ENCODE assay signal across 23 cellular contexts in the genomic region with DNA sequence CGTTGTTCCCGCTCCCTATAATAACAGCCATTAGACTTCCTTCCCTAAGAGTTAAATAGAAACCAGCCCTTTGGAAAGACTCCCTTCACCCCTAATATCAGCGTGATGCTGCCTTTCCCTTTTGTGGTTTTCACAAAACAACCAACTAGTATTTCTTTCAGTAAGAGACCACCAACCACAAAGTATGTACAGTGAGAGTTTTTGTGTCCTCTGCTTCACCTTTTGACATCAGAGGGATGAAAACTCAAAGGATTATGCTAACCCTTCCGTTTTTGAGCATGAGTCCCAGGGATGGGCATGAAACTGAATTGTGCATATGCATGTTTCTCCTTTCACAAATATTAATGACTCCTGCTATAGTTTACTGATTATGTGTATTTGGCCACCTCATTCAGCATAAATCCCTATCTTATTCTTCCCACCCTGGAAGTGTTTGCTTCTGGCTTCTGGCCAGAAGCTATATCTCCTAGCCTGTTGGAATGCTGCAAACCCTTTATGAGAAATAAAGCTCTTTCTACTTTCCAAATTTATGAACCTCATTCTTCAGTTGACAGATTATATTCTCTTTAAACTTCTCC. TPM values are rescaled to one million over a fixed set of nuclear protein-coding genes. Genes with fewer than 3 reads are reported as not detected.
A peak's percentile ranks its signal among the peaks of the same experiment; 100 is the strongest.
DNase-seq lines count a peak whose midpoint lies in the region; ATAC-seq, FAIRE-seq and TF ChIP-seq lines count a peak whose summit lies in the region.
"Had no signal": no experiment of that assay in that cellular context is flagged by ENCODE, and none has a peak within 500 bp of the region (broad histone marks: within the 10 kb centered on the region; RNA-seq: fewer than 3 reads in every experiment).

No MANE protein-coding gene starts in this region.

- no peak for ATAC-seq in HCT116
- ATAC-seq: heart right ventricle had no signal

- H3K9ac ChIP-seq in HCT116 (ENCODE audit: low read length) (no peak overlapping the region), astrocyte (ENCODE audit: low read length) (no peak overlapping the region), mesenchymal stem cell (ENCODE audit: low read length) (peak overlapping the region; percentile 57)

- H3K4me2 ChIP-seq in HCT116 (ENCODE audit: low read length) (peak overlapping the region; percentile 63), astrocyte (ENCODE audit: low read length) (peak overlapping the region; percentile 50), mesenchymal stem cell (ENCODE audit: low read length, poor library complexity, severe bottlenecking) (no peak overlapping the region)

- no peak overlapping the region for H3K23ac ChIP-seq in mesenchymal stem cell (ENCODE audit: low read length in 2 of 2)

- CTCF ChIA-PET in HCT116 (lab: Charles Lee) = no interaction called here

- H3K4ac ChIP-seq in mesenchymal stem cell (ENCODE audit: low read depth in 1 of 2, low read length in 2 of 2) = peak overlapping the region in 1 of 2 experiments; percentile 2

- WGBS in mesenchymal stem cell = 89% methylated on average over 3 of the region's 4 CpGs

- intact Hi-C loops in CD14-positive monocyte (cut with micrococcal nuclease) = loop anchor here in 1 of 2 donors (5.0 kb wide), 1 partner anchor 57 kb away; a partner anchor contains a TSS
- intact Hi-C loops in HCT116 (cut with micrococcal nuclease) = no loop called here

- H3K27me3 ChIP-seq in HCT116 (ENCODE audit: insufficient read depth, low read length) (no peaks in the 10 kb centered on the region), astrocyte (ENCODE audit: insufficient read depth, low read length) (no peaks in the 10 kb centered on the region), mesenchymal stem cell (ENCODE audit: control insufficient read depth in 1 of 2, insufficient read depth in 1 of 2, low read length in 2 of 2) (no peaks in the 10 kb centered on the region)
- H3K27me3 ChIP-seq: heart right ventricle, pancreas had no signal

- H3K27ac Mint-ChIP-seq in CD14-positive monocyte = peak overlapping the region; percentile 62 to 90 (median 78)
- peak overlapping the region; percentile 72 for H3K27ac Mint-ChIP-seq in astrocyte (ENCODE audit: unreplicated experiment)
- H3K27ac Mint-ChIP-seq in type B pancreatic cell = no peak overlapping the region
- H3K27ac Mint-ChIP-seq: activated B cell treated with CpG ODN at 0.5 μM for 24 hours; activated T-helper 1 cell treated with anti-CD3 and anti-CD28 coated beads, Interleukin-12 subunit alpha, Interleukin-12 subunit beta, Interleukin-2, Interleukin-4 antibody, amounts not matched to agents 30 ng/mL and 10 ng/mL and 1 ng/mL, durations not matched to agents 14 hours and 24 hours and 36 hours; B cell had no signal

- H3K27ac ChIP-seq in HCT116 (ENCODE audit: low read depth, low read length) (no peak overlapping the region), astrocyte (ENCODE audit: low read depth, low read length) (peak overlapping the region; percentile 1), mesenchymal stem cell (ENCODE audit: low read length, poor library complexity, severe bottlenecking) (peak overlapping the region; percentile 71)
- H3K27ac ChIP-seq: pancreas had no signal

- no peak for TF ChIP-seq CTCF in CD14-positive monocyte (IDR thresholded peaks at IDR 0.05)
- no peak for TF ChIP-seq CTCF in HCT116 (IDR thresholded peaks at IDR 0.05 in 2 of 3, conservative IDR thresholded peaks at IDR 0.05 in 1 of 3; ENCODE audit: borderline replicate concordance in 1 of 3, insufficient read depth in 1 of 3, low read depth in 2 of 3, low read length in 2 of 3)
- TF ChIP-seq CTCF in astrocyte (IDR thresholded peaks at IDR 0.05; ENCODE audit: insufficient read depth, low read depth, low read length) = no peak
- TF ChIP-seq CTCF in type B pancreatic cell (conservative IDR thresholded peaks at IDR 0.05) = no peak

- peaks cover 30 to 45% of the 10 kb centered on the region in 2 experiments for H3K4me1 ChIP-seq in HCT116 (ENCODE audit: control insufficient read depth in 1 of 2, insufficient read depth in 2 of 2, low read length in 2 of 2)
- H3K4me1 ChIP-seq in astrocyte (ENCODE audit: insufficient read depth, low read length) = peaks cover 21% of the 10 kb centered on the region
- peaks cover 4% of the 10 kb centered on the region for H3K4me1 ChIP-seq in mesenchymal stem cell (ENCODE audit: control insufficient read depth, insufficient read depth, low read depth, low read length)

- H3K18ac ChIP-seq in mesenchymal stem cell (ENCODE audit: low read depth in 1 of 2, low read length in 2 of 2) = no peak overlapping the region

- no peak overlapping the region for H3K4me3 Mint-ChIP-seq in CD14-positive monocyte
- H3K4me3 Mint-ChIP-seq in astrocyte (ENCODE audit: unreplicated experiment) = no peak overlapping the region
- H3K4me3 Mint-ChIP-seq in type B pancreatic cell = no peak overlapping the region
- H3K4me3 Mint-ChIP-seq: activated B cell treated with CpG ODN at 0.5 μM for 24 hours; activated T-helper 1 cell treated with anti-CD3 and anti-CD28 coated beads, Interleukin-12 subunit alpha, Interleukin-12 subunit beta, Interleukin-2, Interleukin-4 antibody, amounts not matched to agents 30 ng/mL and 10 ng/mL and 1 ng/mL, durations not matched to agents 14 hours and 24 hours and 36 hours; B cell; naive B cell had no signal

- RAD21 ChIA-PET in HCT116 (lab: Charles Lee; ENCODE audit: low non-redundant PET in 1 of 2, low total read pairs in 2 of 2, uncharacterized antibody in 2 of 2, unreplicated experiment in 2 of 2) = no interaction called here

- H3K27me3 Mint-ChIP-seq in CD14-positive monocyte (ENCODE audit: low read depth in 3 of 3) (peaks cover 0 to 3% (median 0%) of the 10 kb centered on the region in 3 donors), astrocyte (ENCODE audit: low read depth, unreplicated experiment) (no peaks in the 10 kb centered on the region), type B pancreatic cell (no peaks in the 10 kb centered on the region)
- H3K27me3 Mint-ChIP-seq: activated B cell treated with CpG ODN at 0.5 μM for 24 hours, B cell, naive B cell had no signal

- H3K79me1 ChIP-seq in mesenchymal stem cell (replicated peaks; ENCODE audit: low read length, poor library complexity, severe bottlenecking) = peaks cover 9% of the 10 kb centered on the region

- DNase-seq in CD14-positive monocyte (ENCODE audit: low spot score) (no peak), HCT116 (ENCODE audit: low read depth, low spot score) (no peak), astrocyte (ENCODE audit: low read depth) (peak; percentile 80), mesenchymal stem cell (peak; percentile 14), type B pancreatic cell (ENCODE audit: extremely low spot score, unreplicated experiment) (no peak), hypothalamus (lab: John Stamatoyannopoulos, UW) (no peak), CD1c-positive myeloid dendritic cell (ENCODE audit: extremely low spot score) (no peak)
- DNase-seq in activated CD8-positive, alpha-beta memory T cell treated with anti-CD3 and anti-CD28 coated beads, Interleukin-2, amount 50 U/mL, for 4 hours = no peak
- DNase-seq: activated B cell treated with CpG ODN at 0.5 μM for 24 hours; activated CD8-positive, alpha-beta memory T cell treated with anti-CD3 and anti-CD28 coated beads for 24 hours; effector CD8-positive, alpha-beta T cell; heart right ventricle; naive B cell; NCI-H187 treated with DMSO at 0.1 percent for 48 hours; NCI-H510A; pancreas; SHP77 treated with DMSO at 0.1 percent for 48 hours; stimulated activated CD4-positive, alpha-beta T cell treated with anti-CD3 and anti-CD28 coated beads, Interleukin-2, amount 100 ng/mL, for 48 hours had no signal

- TF ChIP-seq POLR2A in HCT116 (IDR thresholded peaks at IDR 0.05; ENCODE audit: borderline replicate concordance, extremely low read depth, insufficient read depth, insufficient read length) = no peak

- H2BK120ac ChIP-seq in mesenchymal stem cell (ENCODE audit: low read depth, low read length) = no peak overlapping the region

- H3K9me2 ChIP-seq in HCT116 (ENCODE audit: insufficient read depth) = no peaks in the 10 kb centered on the region

- H3K36me3 ChIP-seq in HCT116 (ENCODE audit: control insufficient read depth in 1 of 2, insufficient read depth in 2 of 2, low read length in 2 of 2) (no peaks in the 10 kb centered on the region), astrocyte (ENCODE audit: insufficient read depth, low read length) (no peaks in the 10 kb centered on the region), mesenchymal stem cell (ENCODE audit: control insufficient read depth in 1 of 2, insufficient read depth in 2 of 2, low read depth in 1 of 2, low read length in 2 of 2) (no peaks in the 10 kb centered on the region)
- H3K36me3 ChIP-seq: heart right ventricle, pancreas had no signal

- 0 out of 2 replicates have a peak, but pooled peaks cover 6% of the 10 kb centered on the region for H3K79me2 ChIP-seq in HCT116 (ENCODE audit: insufficient read depth, low read length)
- no peaks in the 10 kb centered on the region for H3K79me2 ChIP-seq in astrocyte (ENCODE audit: insufficient read depth, low read length)

- no peak for FAIRE-seq in astrocyte (lab: Jason Lieb, UNC)
- FAIRE-seq: D721Med, islet of Langerhans had no signal

- H3K9me3 ChIP-seq in HCT116 (ENCODE audit: control insufficient read depth in 1 of 2, insufficient read depth in 1 of 2, low read depth in 1 of 2, low read length in 2 of 2) (no peaks in the 10 kb centered on the region), astrocyte (ENCODE audit: insufficient read depth, low read depth, low read length) (no peaks in the 10 kb centered on the region), mesenchymal stem cell (ENCODE audit: control insufficient read depth, low read length) (no peaks in the 10 kb centered on the region)
- H3K9me3 ChIP-seq: heart right ventricle, pancreas had no signal

- H3K36me3 Mint-ChIP-seq in CD14-positive monocyte (peaks cover 13 to 17% of the 10 kb centered on the region in 2 donors), astrocyte (ENCODE audit: low read depth, unreplicated experiment) (no peaks in the 10 kb centered on the region), type B pancreatic cell (no peaks in the 10 kb centered on the region)

- BruUV-seq in HCT116 (replicated peaks; lab: Mats Ljungman, UMichigan) = no TSS peak

- H3K4me3 ChIP-seq in HCT116 (replicated peaks in 1 of 2; ENCODE audit: low read depth in 1 of 2, low read length in 2 of 2) (no peak overlapping the region), astrocyte (ENCODE audit: insufficient read depth, low read depth, low read length) (no peak overlapping the region), mesenchymal stem cell (ENCODE audit: insufficient read depth in 1 of 2, low read depth in 1 of 2, low read length in 2 of 2) (no peak overlapping the region)
- H3K4me3 ChIP-seq: heart right ventricle, lung, pancreas had no signal

- no peak overlapping the region for H3K14ac ChIP-seq in mesenchymal stem cell (ENCODE audit: low read length in 2 of 2)

- TF ChIP-seq RAD21 in HCT116 (IDR thresholded peaks at IDR 0.05; ENCODE audit: low read depth) = no peak

- H2AFZ ChIP-seq in HCT116 (ENCODE audit: low read depth, low read length, poor library complexity, severe bottlenecking) = no peak overlapping the region
- H2AFZ ChIP-seq in astrocyte (ENCODE audit: low read depth, low read length) = no peak overlapping the region
- H2AFZ ChIP-seq in mesenchymal stem cell (ENCODE audit: low read depth, low read length) = no peak overlapping the region

- H4K8ac ChIP-seq in mesenchymal stem cell (ENCODE audit: low read length) = no peak overlapping the region

- POLR2A ChIA-PET in HCT116 (lab: Charles Lee) = no interaction called here

- H3K4me1 Mint-ChIP-seq in CD14-positive monocyte = peaks cover 19% of the 10 kb centered on the region
- peaks cover 43% of the 10 kb centered on the region for H3K4me1 Mint-ChIP-seq in astrocyte (ENCODE audit: low read depth, unreplicated experiment)
- peaks cover 19% of the 10 kb centered on the region for H3K4me1 Mint-ChIP-seq in type B pancreatic cell (ENCODE audit: unreplicated experiment)
- H3K4me1 Mint-ChIP-seq: activated B cell treated with CpG ODN at 0.5 μM for 24 hours, B cell had no signal

- peaks cover 13% of the 10 kb centered on the region; the same call in 1 of the 2 replicates for H4K20me1 ChIP-seq in HCT116 (ENCODE audit: insufficient read depth)
- H4K20me1 ChIP-seq in astrocyte (ENCODE audit: insufficient read depth, low read length) = peaks cover 5% of the 10 kb centered on the region

- H4K91ac ChIP-seq in mesenchymal stem cell (ENCODE audit: low read length) = no peak overlapping the region

- no peak overlapping the region for H2BK5ac ChIP-seq in mesenchymal stem cell (ENCODE audit: low read depth, low read length, poor library complexity, severe bottlenecking)

- peak overlapping the region; percentile 81 for H2AK5ac ChIP-seq in mesenchymal stem cell (ENCODE audit: low read length, severe bottlenecking)

- no peaks in the 10 kb centered on the region for H3K9me3 Mint-ChIP-seq in CD14-positive monocyte
- no peaks in the 10 kb centered on the region for H3K9me3 Mint-ChIP-seq in astrocyte (ENCODE audit: unreplicated experiment)
- no peaks in the 10 kb centered on the region for H3K9me3 Mint-ChIP-seq in type B pancreatic cell
- H3K9me3 Mint-ChIP-seq: activated B cell treated with CpG ODN at 0.5 μM for 24 hours; activated T-helper 1 cell treated with anti-CD3 and anti-CD28 coated beads, Interleukin-12 subunit alpha, Interleukin-12 subunit beta, Interleukin-2, Interleukin-4 antibody, amounts not matched to agents 30 ng/mL and 10 ng/mL and 1 ng/mL, durations not matched to agents 14 hours and 24 hours and 36 hours had no signal

- no peak overlapping the region for H2BK12ac ChIP-seq in mesenchymal stem cell (ENCODE audit: low read length in 2 of 2)

- H2BK15ac ChIP-seq in mesenchymal stem cell (ENCODE audit: low read depth, poor library complexity, severe bottlenecking) = no peak overlapping the region

RNA-seq across cellular contexts. Expression of a gene that starts 59.2 kb away (rescaled TPM):
- 10 to 100 TPM; 15.1 to 31.7 TPM for polyA plus RNA-seq in CD14-positive monocyte
- 37.1 TPM for total RNA-seq in HCT116 (2021; ENCODE audit: unreplicated experiment)
- 17.0 and 20.4 TPM in 2 replicates for polyA plus RNA-seq in HCT116 (2012)
- total RNA-seq in astrocyte = 22.9 and 28.5 TPM in 2 replicates
- polyA plus RNA-seq in mesenchymal stem cell (2013, experiment 1 of 2) = 17.4 TPM
- 16.5 TPM for polyA plus RNA-seq in mesenchymal stem cell (2013, experiment 2 of 2)
- total RNA-seq in type B pancreatic cell (ENCODE audit: low replicate concordance) = 29.3 and 34.6 TPM in 2 replicates

Comparison
In these comparisons a context has a peak if more than half of its experiments do, and no peak if none do; other contexts are left out.
1. DNase-seq: peak in astrocyte (single experiment) and mesenchymal stem cell (single experiment); none in CD14-positive monocyte (single experiment), HCT116 (single experiment), type B pancreatic cell (single experiment), hypothalamus (0 of 51), CD1c-positive myeloid dendritic cell (single experiment) and activated CD8-positive, alpha-beta memory T cell treated with anti-CD3 and anti-CD28 coated beads, Interleukin-2, amount 50 U/mL, for 4 hours (single experiment).